ENCODE assay signal across 5 cellular contexts in genomic region chr6:127926441-127926840, GRCh38. TPM values are rescaled to one million over a fixed set of nuclear protein-coding genes. Genes with fewer than 3 reads are reported as not detected.
"Had no signal": no experiment of that assay in that cellular context is flagged by ENCODE, and none has a peak within 500 bp of the region (broad histone marks: within the 10 kb centered on the region; RNA-seq: fewer than 3 reads in every experiment).

No MANE protein-coding gene starts in this region.

RNA-seq across cellular contexts. Expression of gene THEMIS, which starts 25.6 kb away (rescaled TPM):
- total RNA-seq: GM23338, H1, H4, H7, H9 had no signal
